In genomic region chr3:172869356-172869755, GRCh38 we compare ENCODE assay signal across 18 cellular contexts.
A peak's percentile ranks its signal among the peaks of the same experiment; 100 is the strongest.
DNase-seq lines count a peak whose midpoint lies in the region; ATAC-seq, FAIRE-seq and TF ChIP-seq lines count a peak whose summit lies in the region.
"Had no signal": no experiment of that assay in that cellular context is flagged by ENCODE, and none has a peak within 500 bp of the region (broad histone marks: within the 10 kb centered on the region; RNA-seq: fewer than 3 reads in every experiment).

No MANE protein-coding gene starts in this region.

- no peak for FAIRE-seq in A549 (lab: Jason Lieb, UNC)
- FAIRE-seq: G401.6 had no signal

- TF ChIP-seq CTCF in A549 (IDR thresholded peaks at IDR 0.05) (no peak), fibroblast of pulmonary artery (IDR thresholded peaks at IDR 0.05; ENCODE audit: low read length, missing control alignments) (no peak), endodermal cell (conservative IDR thresholded peaks at IDR 0.05) (no peak)

- H3K27ac ChIP-seq in A549 (no peak overlapping the region), Karpas-422 (ENCODE audit: low read length) (no peak overlapping the region), endodermal cell (ENCODE audit: low read depth, low read length) (no peak overlapping the region)
- H3K27ac ChIP-seq: SJCRH30 had no signal

- no peak overlapping the region for H3K27ac Mint-ChIP-seq in activated naive CD8-positive, alpha-beta T cell treated with anti-CD3 and anti-CD28 coated beads, Interleukin-2, amount 50 U/mL, for 24 hours
- H3K27ac Mint-ChIP-seq in endodermal cell, result no peak overlapping the region

- H3K4me3 Mint-ChIP-seq in activated naive CD8-positive, alpha-beta T cell treated with anti-CD3 and anti-CD28 coated beads, Interleukin-2, amount 50 U/mL, for 24 hours, result no peak overlapping the region
- H3K4me3 Mint-ChIP-seq in activated T-cell treated with anti-CD3 and anti-CD28 coated beads, Interleukin-2, amount 50 U/mL, for 4 hours, result no peak overlapping the region
- H3K4me3 Mint-ChIP-seq in endodermal cell, result no peak overlapping the region

- no peaks in the 10 kb centered on the region for H3K4me1 Mint-ChIP-seq in activated naive CD8-positive, alpha-beta T cell treated with anti-CD3 and anti-CD28 coated beads, Interleukin-2, amount 50 U/mL, for 24 hours
- H3K4me1 Mint-ChIP-seq in activated T-cell treated with anti-CD3 and anti-CD28 coated beads, Interleukin-2, amount 50 U/mL, for 4 hours (ENCODE audit: low read depth), result no peaks in the 10 kb centered on the region
- H3K4me1 Mint-ChIP-seq in endodermal cell, result peaks cover 5% of the 10 kb centered on the region

- CTCF ChIA-PET in A549 (lab: Yijun Ruan, JAX), result interaction anchor here (0.5 kb wide), 1 partner anchor 1531 kb away, joined by 3 read pairs; no protein-coding TSS in a partner anchor

- no peak for TF ChIP-seq EP300 in A549 (IDR thresholded peaks at IDR 0.05)

- no peak for ATAC-seq in A549
- no peak for ATAC-seq in activated naive CD8-positive, alpha-beta T cell treated with anti-CD3 and anti-CD28 coated beads, Interleukin-2, amount 50 U/mL, for 24 hours
- no peak for ATAC-seq in activated T-cell treated with anti-CD3 and anti-CD28 coated beads, Interleukin-2, amount 50 U/mL, for 4 hours

- no peaks in the 10 kb centered on the region for H3K4me1 ChIP-seq in A549
- no peaks in the 10 kb centered on the region for H3K4me1 ChIP-seq in Karpas-422 (ENCODE audit: low read length)
- H3K4me1 ChIP-seq in endodermal cell (ENCODE audit: control insufficient read depth, insufficient read depth, low read length), result peaks cover 7% of the 10 kb centered on the region
- H3K4me1 ChIP-seq: SJCRH30 had no signal

- H4K20me1 ChIP-seq in Karpas-422 (ENCODE audit: insufficient read depth, low read depth, low read length), result no peaks in the 10 kb centered on the region

- H3K4me3 ChIP-seq in A549 (no peak overlapping the region), fibroblast of pulmonary artery (replicated peaks; ENCODE audit: low read depth, low read length) (no peak overlapping the region), Karpas-422 (ENCODE audit: low read length) (no peak overlapping the region), endodermal cell (ENCODE audit: low read length) (no peak overlapping the region)
- H3K4me3 ChIP-seq: SJCRH30 had no signal

- H3K36me3 ChIP-seq in Karpas-422 (ENCODE audit: insufficient read depth, low read length) (no peaks in the 10 kb centered on the region), endodermal cell (ENCODE audit: control insufficient read depth, insufficient read depth, low read length) (no peaks in the 10 kb centered on the region)
- H3K36me3 ChIP-seq: SJCRH30 had no signal

- H3K9me3 ChIP-seq in A549, result no peaks in the 10 kb centered on the region
- no peaks in the 10 kb centered on the region for H3K9me3 ChIP-seq in Karpas-422 (ENCODE audit: low read length)
- H3K9me3 ChIP-seq in endodermal cell (ENCODE audit: control insufficient read depth, low read length), result no peaks in the 10 kb centered on the region
- H3K9me3 ChIP-seq: SJCRH30 had no signal

- H3K9me3 Mint-ChIP-seq in activated naive CD8-positive, alpha-beta T cell treated with anti-CD3 and anti-CD28 coated beads, Interleukin-2, amount 50 U/mL, for 24 hours, result no peaks in the 10 kb centered on the region
- H3K9me3 Mint-ChIP-seq in activated T-cell treated with anti-CD3 and anti-CD28 coated beads, Interleukin-2, amount 50 U/mL, for 4 hours, result no peaks in the 10 kb centered on the region
- peaks cover 11% of the 10 kb centered on the region for H3K9me3 Mint-ChIP-seq in endodermal cell

- no peaks in the 10 kb centered on the region for H3K36me3 Mint-ChIP-seq in activated naive CD8-positive, alpha-beta T cell treated with anti-CD3 and anti-CD28 coated beads, Interleukin-2, amount 50 U/mL, for 24 hours (ENCODE audit: low read depth)
- H3K36me3 Mint-ChIP-seq in activated T-cell treated with anti-CD3 and anti-CD28 coated beads, Interleukin-2, amount 50 U/mL, for 4 hours (ENCODE audit: insufficient read depth), result no peaks in the 10 kb centered on the region
- H3K36me3 Mint-ChIP-seq in endodermal cell (ENCODE audit: low read depth), result no peaks in the 10 kb centered on the region

- WGBS in A549 (ENCODE audit: missing lambda C conversion rate), result 0% methylated on average over 2 of the region's 2 CpGs
- 90 to 91% methylated on average over 2 of the region's 2 CpGs for WGBS in endodermal cell (ENCODE audit: insufficient coverage in 1 of 2, insufficient read length in 1 of 2), 2 experiments

- no peaks in the 10 kb centered on the region for H3K9me2 ChIP-seq in Karpas-422 (replicated peaks; ENCODE audit: insufficient read depth, low read length)

- H3K9ac ChIP-seq in Karpas-422 (ENCODE audit: low read length), result no peak overlapping the region
- no peak overlapping the region for H3K9ac ChIP-seq in endodermal cell (ENCODE audit: extremely low read depth, low read length, poor library complexity, severe bottlenecking)

- DNase-seq in A549 (ENCODE audit: low read depth in 1 of 2, low spot score in 1 of 2), result peak in 1 of 2 experiments; percentile 9
- DNase-seq in HuH-7 (ENCODE audit: low spot score), result peak; percentile 34
- peak; percentile 89 for DNase-seq in NCI-H69 (lab: John Stamatoyannopoulos, UW)
- DNase-seq in fibroblast of pulmonary artery (ENCODE audit: low read depth), result peak; percentile 82
- no peak for DNase-seq in activated naive CD8-positive, alpha-beta T cell treated with anti-CD3 and anti-CD28 coated beads, Interleukin-2, amount 50 U/mL, for 24 hours
- no peak for DNase-seq in Karpas-422
- DNase-seq in activated T-cell treated with anti-CD3 and anti-CD28 coated beads, Interleukin-2, amount 50 U/mL, for 4 hours, result no peak
- no peak for DNase-seq in endodermal cell
- DNase-seq: activated CD4-positive, CD25-positive, alpha-beta regulatory T cell; amniotic stem cell; effector CD8-positive, alpha-beta T cell; hippocampal formation; NCI-H526; posterior cingulate gyrus; SJCRH30; stimulated activated CD4-positive, alpha-beta T cell treated with anti-CD3 and anti-CD28 coated beads, Interleukin-4, amount 100 ng/mL, for 24 hours; stimulated activated naive CD4-positive, alpha-beta T cell treated with Interleukin-2 at 50 U/mL for 16 hours had no signal

- TF ChIP-seq RAD21 in A549 (conservative IDR thresholded peaks at IDR 0.05 in 1 of 2, IDR thresholded peaks at IDR 0.05 in 1 of 2), result no peak

- TF ChIP-seq POLR2A in A549 (IDR thresholded peaks at IDR 0.05; ENCODE audit: low read length), result no peak

- H3K27me3 ChIP-seq in Karpas-422 (ENCODE audit: low read length) (no peaks in the 10 kb centered on the region), endodermal cell (ENCODE audit: control insufficient read depth, insufficient read depth, low read length, poor library complexity, severe bottlenecking) (no peaks in the 10 kb centered on the region)
- H3K27me3 ChIP-seq: SJCRH30 had no signal

- H3K4me2 ChIP-seq in A549 (no peak overlapping the region), Karpas-422 (ENCODE audit: low read depth, low read length, poor library complexity, severe bottlenecking) (no peak overlapping the region)

- H2AFZ ChIP-seq in Karpas-422 (ENCODE audit: low read length), result no peak overlapping the region

- H3K79me2 ChIP-seq in Karpas-422 (ENCODE audit: low read length), result no peaks in the 10 kb centered on the region

- peaks cover 7% of the 10 kb centered on the region for H3K27me3 Mint-ChIP-seq in activated naive CD8-positive, alpha-beta T cell treated with anti-CD3 and anti-CD28 coated beads, Interleukin-2, amount 50 U/mL, for 24 hours
- H3K27me3 Mint-ChIP-seq in activated T-cell treated with anti-CD3 and anti-CD28 coated beads, Interleukin-2, amount 50 U/mL, for 4 hours (ENCODE audit: low read depth), result peaks cover 5% of the 10 kb centered on the region
- peaks cover 2% of the 10 kb centered on the region for H3K27me3 Mint-ChIP-seq in endodermal cell (ENCODE audit: insufficient read depth)

- POLR2A ChIA-PET in A549 (lab: Yijun Ruan, JAX), result no interaction called here

TF ChIP-seq in A549, 52 proteins besides CTCF, POLR2A, EP300 and RAD21:
- no peak for TF ChIP-seq HDAC2 (IDR thresholded peaks at IDR 0.05)
- TF ChIP-seq GATA3 (IDR thresholded peaks at IDR 0.05; ENCODE audit: borderline replicate concordance), result no peak
- TF ChIP-seq HEYL (CRISPR knock-in tag; IDR thresholded peaks at IDR 0.05), result no peak
- TF ChIP-seq CEBPB (IDR thresholded peaks at IDR 0.05), result peak; percentile 24 to 26; a peak in 2 of 4 replicates
- TF ChIP-seq ESRRA (IDR thresholded peaks at IDR 0.05; ENCODE audit: borderline replicate concordance, low read length), result no peak
- no peak for TF ChIP-seq CBX2 (IDR thresholded peaks at IDR 0.05; ENCODE audit: borderline replicate concordance, low read depth)
- no peak for TF ChIP-seq TFCP2L1 (CRISPR knock-in tag; IDR thresholded peaks at IDR 0.05)

Comparison
In these comparisons a context has a peak if more than half of its experiments do, and no peak if none do; other contexts are left out.
1. DNase-seq: peak in HuH-7 (single experiment), NCI-H69 (single experiment) and fibroblast of pulmonary artery (single experiment); none in activated naive CD8-positive, alpha-beta T cell treated with anti-CD3 and anti-CD28 coated beads, Interleukin-2, amount 50 U/mL, for 24 hours (single experiment), Karpas-422 (single experiment), activated T-cell treated with anti-CD3 and anti-CD28 coated beads, Interleukin-2, amount 50 U/mL, for 4 hours (single experiment) and endodermal cell (single experiment).